11 cellular contexts compared by ENCODE assay signal in the genomic region with DNA sequence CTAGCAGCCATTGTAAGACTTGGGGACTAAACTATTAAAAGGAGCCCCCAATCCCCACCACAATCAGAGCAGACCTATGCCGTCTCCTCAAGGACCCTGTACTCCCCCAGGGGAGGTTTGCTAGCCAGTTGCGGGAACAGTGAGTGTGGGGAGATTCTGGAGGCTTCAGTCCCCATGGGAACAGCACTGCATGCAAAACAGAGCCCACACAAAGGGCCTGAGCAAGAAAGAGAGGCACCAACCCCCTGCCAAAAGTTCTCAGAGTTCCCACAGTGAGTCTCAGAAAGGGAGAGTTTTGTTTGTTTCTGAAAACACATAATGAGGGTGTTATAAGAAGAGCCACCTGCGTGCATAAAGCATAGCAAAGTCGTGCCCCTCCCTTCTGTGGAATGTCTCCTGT.
A peak's percentile ranks its signal among the peaks of the same experiment; 100 is the strongest.
DNase-seq lines count a peak whose midpoint lies in the region; ATAC-seq lines count a peak whose summit lies in the region.
"Had no signal": no experiment of that assay in that cellular context is flagged by ENCODE, and none has a peak within 500 bp of the region (broad histone marks: within the 10 kb centered on the region; RNA-seq: fewer than 3 reads in every experiment).

No MANE protein-coding gene starts in this region.

- ATAC-seq in GM19035 (IDR thresholded peaks at IDR 0.05; ENCODE audit: unreplicated experiment) (peak; percentile 88), HG02623 (IDR thresholded peaks at IDR 0.05; ENCODE audit: unreplicated experiment) (peak; percentile 90), HG03460 (IDR thresholded peaks at IDR 0.05; ENCODE audit: unreplicated experiment) (peak; percentile 89)
- ATAC-seq: esophagus mucosa had no signal

- DNase-seq in pons (ENCODE audit: low spot score) (peak; percentile 36), NCI-H748 (lab: John Stamatoyannopoulos, UW; ENCODE audit: unreplicated experiment) (no peak), NCI-H2081 (lab: John Stamatoyannopoulos, UW) (no peak), NCI-H146 treated with DMSO at 0.1 percent for 48 hours (lab: John Stamatoyannopoulos, UW; ENCODE audit: unreplicated experiment) (no peak)
- no peak for DNase-seq in activated T-cell treated with anti-CD3 and anti-CD28 coated beads, Interleukin-2, amount 50 U/mL, for 1 hour
- DNase-seq: DND-41, NCI-H146 had no signal
